14 cellular contexts compared by ENCODE assay signal in the genomic region with DNA sequence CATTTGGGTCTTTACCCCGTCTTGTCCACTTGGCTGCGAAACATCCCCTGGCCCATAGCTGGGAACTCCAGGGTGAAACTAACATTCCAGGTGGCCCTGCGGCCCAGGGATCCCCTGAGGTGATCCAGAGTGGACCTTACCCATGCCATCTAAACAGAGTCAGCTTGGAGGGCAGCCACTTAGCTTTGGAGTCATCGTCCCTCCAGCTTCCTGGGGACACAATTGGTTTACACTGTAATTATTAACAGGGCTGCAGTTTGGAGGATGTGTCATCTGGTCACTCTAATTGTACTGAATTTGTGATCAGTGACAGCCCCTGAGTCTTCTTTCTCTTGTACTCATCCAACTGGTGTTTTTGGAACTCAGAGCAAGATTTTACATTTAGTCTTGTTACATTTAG.
DNase-seq lines count a peak whose midpoint lies in the region; ATAC-seq and TF ChIP-seq lines count a peak whose summit lies in the region.
"Had no signal": no experiment of that assay in that cellular context is flagged by ENCODE, and none has a peak within 500 bp of the region (broad histone marks: within the 10 kb centered on the region; RNA-seq: fewer than 3 reads in every experiment).

No MANE protein-coding gene starts in this region.

- H3K4me2 ChIP-seq in SK-N-SH (no peak overlapping the region), osteoblast (ENCODE audit: insufficient read depth, low read length) (no peak overlapping the region)

- in situ Hi-C loops in ACHN (cut with HindIII; ENCODE audit: low pct_ligation_motif_present, low pct_unique_long_range_greater_than_20kb, low sequenced_read_pairs), result no loop called here

- H3K27me3 ChIP-seq in SK-N-SH (ENCODE audit: insufficient read depth) (peaks cover 9% of the 10 kb centered on the region; the same call in 1 of the 2 replicates), WERI-Rb-1 (ENCODE audit: insufficient read depth, low read depth, severe bottlenecking) (no peaks in the 10 kb centered on the region), osteoblast (ENCODE audit: insufficient read depth, low read length) (peaks cover 16% of the 10 kb centered on the region)

- H3K79me2 ChIP-seq in SK-N-SH (ENCODE audit: insufficient read depth) (no peaks in the 10 kb centered on the region), osteoblast (ENCODE audit: insufficient read depth, low read length) (no peaks in the 10 kb centered on the region)

- no peak overlapping the region for H2AFZ ChIP-seq in SK-N-SH (ENCODE audit: low read depth)
- H2AFZ ChIP-seq in osteoblast (ENCODE audit: low read length), result no peak overlapping the region
- H2AFZ ChIP-seq: GM23248 had no signal

- H3K36me3 ChIP-seq in SK-N-SH (replicated peaks in 1 of 2; ENCODE audit: control insufficient read depth in 1 of 2, insufficient read depth in 2 of 2, low read length in 1 of 2), result no peaks in the 10 kb centered on the region
- no peaks in the 10 kb centered on the region for H3K36me3 ChIP-seq in WERI-Rb-1
- H3K36me3 ChIP-seq in osteoblast (ENCODE audit: insufficient read depth, low read length), result no peaks in the 10 kb centered on the region

- no peaks in the 10 kb centered on the region for H3F3A ChIP-seq in SK-N-SH (replicated peaks; ENCODE audit: insufficient read depth)

- no peak for TF ChIP-seq RAD21 in SK-N-SH (IDR thresholded peaks at IDR 0.05; ENCODE audit: low read length)

- H3K9me2 ChIP-seq in SK-N-SH, result no peaks in the 10 kb centered on the region

- DNase-seq in SK-N-SH, result peak; percentile 68
- no peak for DNase-seq in WERI-Rb-1
- DNase-seq in kidney tubule cell (ENCODE audit: low spot score), result peak; percentile 62
- peak; percentile 34 for DNase-seq in osteoblast (ENCODE audit: insufficient read length, low spot score, missing footprints)
- DNase-seq in ACHN, result no peak
- no peak for DNase-seq in NCI-H1694 treated with DMSO at 0.1 percent for 48 hours (lab: John Stamatoyannopoulos, UW)
- DNase-seq: 8988T; CD4-positive, alpha-beta T cell; DMS79; GM23248; H7 had no signal

- CTCF ChIA-PET in SK-N-SH (lab: Yijun Ruan, JAX), result interaction anchor here (0.8 to 4.8 kb wide), 11 partner anchors 18 to 552 kb away, joined by 3 to 52 read pairs (median 4); no protein-coding TSS in a partner anchor

- no peak for TF ChIP-seq POLR2A in GM18505 (IDR thresholded peaks at IDR 0.05; ENCODE audit: borderline replicate concordance, extremely low read depth, insufficient read depth, insufficient read length)

- H4K20me1 ChIP-seq in SK-N-SH (ENCODE audit: insufficient read depth) (no peaks in the 10 kb centered on the region), osteoblast (ENCODE audit: insufficient read depth, low read length) (no peaks in the 10 kb centered on the region)

- TF ChIP-seq EP300 in SK-N-SH (IDR thresholded peaks at IDR 0.05; ENCODE audit: borderline replicate concordance in 1 of 2, low read depth in 1 of 2, low read length in 1 of 2), result no peak

- H3K27ac ChIP-seq in SK-N-SH (ENCODE audit: low read depth in 2 of 2, low read length in 1 of 2) (peak overlapping the region in 1 of 2 experiments; percentile 47; a peak in 2 of 4 replicates), WERI-Rb-1 (peak overlapping the region; percentile 62), osteoblast (ENCODE audit: low read depth, low read length) (no peak overlapping the region)
- H3K27ac ChIP-seq: GM23248 had no signal

- no peak overlapping the region for H3K4me3 ChIP-seq in SK-N-SH (ENCODE audit: low read depth in 2 of 2, low read length in 1 of 2)
- H3K4me3 ChIP-seq in WERI-Rb-1 (ENCODE audit: low read depth, low read length), result no peak overlapping the region
- no peak overlapping the region for H3K4me3 ChIP-seq in osteoblast (ENCODE audit: insufficient read depth, low read length)
- H3K4me3 ChIP-seq: GM12878, GM23248 had no signal

- H3K9me3 ChIP-seq in SK-N-SH (no peaks in the 10 kb centered on the region), WERI-Rb-1 (ENCODE audit: severe bottlenecking) (no peaks in the 10 kb centered on the region), osteoblast (ENCODE audit: low read depth, low read length) (no peaks in the 10 kb centered on the region)

- POLR2A ChIA-PET in SK-N-SH (lab: Yijun Ruan, JAX), result interaction anchor here (1.1 kb wide), 1 partner anchor 34 kb away, joined by 3 read pairs; no protein-coding TSS in a partner anchor

- H3K4me1 ChIP-seq in SK-N-SH (ENCODE audit: control insufficient read depth in 1 of 2, insufficient read depth in 2 of 2, low read depth in 1 of 2, low read length in 1 of 2) (peaks cover 0 to 29% of the 10 kb centered on the region in 2 experiments; a peak in 2 of 4 replicates), osteoblast (ENCODE audit: insufficient read depth, low read length) (no peaks in the 10 kb centered on the region)

- H3K9ac ChIP-seq in SK-N-SH, result no peak overlapping the region
- H3K9ac ChIP-seq: GM23248 had no signal

- WGBS in SK-N-SH (ENCODE audit: low lambda C conversion rate), result 14% methylated on average over 4 of the region's 4 CpGs

- ATAC-seq in SK-N-SH treated with all-trans-retinoic acid at 6 μM for 48 hours (no peak), GM18505 (IDR thresholded peaks at IDR 0.05; ENCODE audit: unreplicated experiment) (no peak)
- ATAC-seq: GM12878 had no signal

- TF ChIP-seq CTCF in SK-N-SH (IDR thresholded peaks at IDR 0.05), result no peak
- no peak for TF ChIP-seq CTCF in WERI-Rb-1 (IDR thresholded peaks at IDR 0.05; ENCODE audit: low read depth, low read length)
- TF ChIP-seq CTCF in osteoblast (IDR thresholded peaks at IDR 0.05; ENCODE audit: extremely low read depth, low read depth, low read length), result no peak

TF ChIP-seq in SK-N-SH, 30 proteins besides CTCF, POLR2A, EP300 and RAD21:
- TF ChIP-seq, protein P1, sequence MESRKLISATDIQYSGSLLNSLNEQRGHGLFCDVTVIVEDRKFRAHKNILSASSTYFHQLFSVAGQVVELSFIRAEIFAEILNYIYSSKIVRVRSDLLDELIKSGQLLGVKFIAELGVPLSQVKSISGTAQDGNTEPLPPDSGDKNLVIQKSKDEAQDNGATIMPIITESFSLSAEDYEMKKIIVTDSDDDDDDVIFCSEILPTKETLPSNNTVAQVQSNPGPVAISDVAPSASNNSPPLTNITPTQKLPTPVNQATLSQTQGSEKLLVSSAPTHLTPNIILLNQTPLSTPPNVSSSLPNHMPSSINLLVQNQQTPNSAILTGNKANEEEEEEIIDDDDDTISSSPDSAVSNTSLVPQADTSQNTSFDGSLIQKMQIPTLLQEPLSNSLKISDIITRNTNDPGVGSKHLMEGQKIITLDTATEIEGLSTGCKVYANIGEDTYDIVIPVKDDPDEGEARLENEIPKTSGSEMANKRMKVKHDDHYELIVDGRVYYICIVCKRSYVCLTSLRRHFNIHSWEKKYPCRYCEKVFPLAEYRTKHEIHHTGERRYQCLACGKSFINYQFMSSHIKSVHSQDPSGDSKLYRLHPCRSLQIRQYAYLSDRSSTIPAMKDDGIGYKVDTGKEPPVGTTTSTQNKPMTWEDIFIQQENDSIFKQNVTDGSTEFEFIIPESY (IDR thresholded peaks at IDR 0.05; ENCODE audit: borderline replicate concordance, low read depth), result no peak
- TF ChIP-seq ELF1 (IDR thresholded peaks at IDR 0.05), result no peak
- no peak for TF ChIP-seq TEAD4 (IDR thresholded peaks at IDR 0.05; ENCODE audit: borderline replicate concordance, insufficient read depth)
- TF ChIP-seq TAF1 (IDR thresholded peaks at IDR 0.05; ENCODE audit: borderline replicate concordance, low read depth, low read length), result no peak
- no peak for TF ChIP-seq EZH2phosphoT487 (IDR thresholded peaks at IDR 0.05; ENCODE audit: borderline replicate concordance, low read depth)
- TF ChIP-seq MXI1 (IDR thresholded peaks at IDR 0.05; ENCODE audit: low read depth, low read length), result no peak
- no peak for TF ChIP-seq JUND (IDR thresholded peaks at IDR 0.05)

TF ChIP-seq in SK-N-SH treated with all-trans-retinoic acid at 6 μM for 48 hours, 23 proteins besides CTCF, POLR2A, EP300 and RAD21:
- no peak for TF ChIP-seq ZFP30 (CRISPR knock-in tag; IDR thresholded peaks at IDR 0.05)
- no peak for TF ChIP-seq TOX (CRISPR knock-in tag; IDR thresholded peaks at IDR 0.05; ENCODE audit: borderline replicate concordance)
- TF ChIP-seq ZNF565 (CRISPR knock-in tag; conservative IDR thresholded peaks at IDR 0.05; ENCODE audit: low read depth), result no peak
- TF ChIP-seq RARB (CRISPR knock-in tag; IDR thresholded peaks at IDR 0.05), result no peak

Comparison
In these comparisons a context has a peak if more than half of its experiments do, and no peak if none do; other contexts are left out.
1. DNase-seq: peak in SK-N-SH (single experiment), kidney tubule cell (single experiment) and osteoblast (single experiment); none in WERI-Rb-1 (single experiment), ACHN (single experiment) and NCI-H1694 treated with DMSO at 0.1 percent for 48 hours (single experiment).